In genomic region chr2:141942006-141942789, GRCh38 we compare ENCODE assay signal across 14 cellular contexts.
DNase-seq lines count a peak whose midpoint lies in the region; ATAC-seq and TF ChIP-seq lines count a peak whose summit lies in the region.
"Had no signal": no experiment of that assay in that cellular context is flagged by ENCODE, and none has a peak within 500 bp of the region (broad histone marks: within the 10 kb centered on the region; RNA-seq: fewer than 3 reads in every experiment).

No MANE protein-coding gene starts in this region.

- no peaks in the 10 kb centered on the region for H3K36me3 ChIP-seq in kidney epithelial cell (ENCODE audit: control insufficient read depth, insufficient read depth, low read length)
- H3K36me3 ChIP-seq: lower lobe of right lung, pancreas had no signal

- H3K4me3 ChIP-seq in HFF-Myc (replicated peaks; ENCODE audit: low read depth, low read length) (no peak overlapping the region), astrocyte of the spinal cord (ENCODE audit: low read depth, low read length) (no peak overlapping the region), kidney epithelial cell (ENCODE audit: low read depth, low read length) (no peak overlapping the region)
- H3K4me3 ChIP-seq: lower lobe of right lung, pancreas had no signal

- in situ Hi-C loops in astrocyte of the spinal cord (cut with HindIII; ENCODE audit: low sequenced_read_pairs), result no loop called here

- DNase-seq in AG09319 (ENCODE audit: extremely low read depth, low read depth) (no peak), HFF-Myc (ENCODE audit: extremely low read depth, low read depth) (no peak), astrocyte of the spinal cord (ENCODE audit: low read depth, low spot score) (no peak), kidney epithelial cell (ENCODE audit: low read depth) (no peak), retina (no peak), NCI-H1105 (lab: John Stamatoyannopoulos, UW) (no peak)
- no peak for DNase-seq in stimulated activated naive CD4-positive, alpha-beta T cell (lab: John Stamatoyannopoulos, UW)
- DNase-seq: activated CD8-positive, alpha-beta memory T cell treated with anti-CD3 and anti-CD28 coated beads, Interleukin-2, amount 50 U/mL, for 48 hours; GF-D8; lower lobe of right lung; NCI-H1048; pancreas; Right ventricle myocardium superior had no signal

- ATAC-seq in GM18502 (IDR thresholded peaks at IDR 0.05; ENCODE audit: poor library complexity, unreplicated experiment), result no peak
- ATAC-seq: lower lobe of right lung, pancreas had no signal

- H3K27me3 ChIP-seq in kidney epithelial cell (ENCODE audit: control insufficient read depth, insufficient read depth, low read length), result no peaks in the 10 kb centered on the region
- H3K27me3 ChIP-seq: pancreas had no signal

- TF ChIP-seq CTCF in AG09319 (IDR thresholded peaks at IDR 0.05; ENCODE audit: low read depth, low read length) (peak; percentile 33), HFF-Myc (IDR thresholded peaks at IDR 0.05; ENCODE audit: low read depth, low read length, missing control alignments) (peak; percentile 10), astrocyte of the spinal cord (IDR thresholded peaks at IDR 0.05; ENCODE audit: low read depth, low read length) (peak; percentile 39), kidney epithelial cell (IDR thresholded peaks at IDR 0.05; ENCODE audit: insufficient read depth, low read length, poor library complexity, severe bottlenecking) (peak; percentile 40)
